8 cellular contexts compared by ENCODE assay signal in the genomic region with DNA sequence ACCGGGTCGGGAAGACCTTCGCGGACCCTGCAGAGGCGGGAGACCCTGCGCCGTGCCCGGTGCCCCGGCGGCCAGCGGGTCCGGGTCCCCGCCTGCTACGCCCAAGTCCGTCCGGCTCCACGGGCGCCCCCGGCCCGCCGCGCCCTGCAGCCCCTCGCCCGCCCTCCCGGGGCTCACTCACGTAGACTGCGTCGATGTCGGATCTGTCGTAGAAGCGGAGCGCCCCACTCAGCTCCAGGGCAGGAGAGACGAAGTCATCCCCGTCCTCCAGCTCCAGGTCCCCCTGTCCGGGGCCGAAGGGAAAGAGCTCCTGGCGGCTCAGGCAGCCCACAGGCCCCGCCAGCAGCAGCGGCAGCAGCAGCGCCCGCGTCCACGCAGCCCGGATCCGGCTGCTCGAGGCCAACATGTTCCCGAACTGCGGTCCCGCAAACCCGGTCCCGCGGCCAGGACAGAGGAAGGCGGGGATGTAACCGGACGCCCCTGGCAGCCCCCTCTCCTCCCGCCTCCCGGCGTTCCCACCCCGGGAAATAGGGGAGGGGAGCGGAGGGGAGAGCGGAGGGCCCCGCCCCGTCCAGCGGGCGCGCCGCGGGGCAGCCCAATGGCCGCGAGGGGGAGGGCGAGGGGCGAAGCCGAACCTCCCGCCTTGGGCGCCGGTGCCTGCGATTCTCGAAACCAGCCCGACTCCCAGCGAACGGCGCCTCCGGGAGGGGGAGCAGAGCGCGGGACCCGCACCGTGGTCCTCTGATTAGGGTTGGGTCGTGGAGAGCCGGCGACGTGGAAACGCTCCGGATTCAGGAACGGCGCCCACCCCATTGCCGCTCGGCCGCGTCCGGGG. TPM values are rescaled to one million over a fixed set of nuclear protein-coding genes. Genes with fewer than 3 reads are reported as not detected.
A peak's percentile ranks its signal among the peaks of the same experiment; 100 is the strongest.
DNase-seq lines count a peak whose midpoint lies in the region; ATAC-seq, FAIRE-seq and TF ChIP-seq lines count a peak whose summit lies in the region.

A gene with protein sequence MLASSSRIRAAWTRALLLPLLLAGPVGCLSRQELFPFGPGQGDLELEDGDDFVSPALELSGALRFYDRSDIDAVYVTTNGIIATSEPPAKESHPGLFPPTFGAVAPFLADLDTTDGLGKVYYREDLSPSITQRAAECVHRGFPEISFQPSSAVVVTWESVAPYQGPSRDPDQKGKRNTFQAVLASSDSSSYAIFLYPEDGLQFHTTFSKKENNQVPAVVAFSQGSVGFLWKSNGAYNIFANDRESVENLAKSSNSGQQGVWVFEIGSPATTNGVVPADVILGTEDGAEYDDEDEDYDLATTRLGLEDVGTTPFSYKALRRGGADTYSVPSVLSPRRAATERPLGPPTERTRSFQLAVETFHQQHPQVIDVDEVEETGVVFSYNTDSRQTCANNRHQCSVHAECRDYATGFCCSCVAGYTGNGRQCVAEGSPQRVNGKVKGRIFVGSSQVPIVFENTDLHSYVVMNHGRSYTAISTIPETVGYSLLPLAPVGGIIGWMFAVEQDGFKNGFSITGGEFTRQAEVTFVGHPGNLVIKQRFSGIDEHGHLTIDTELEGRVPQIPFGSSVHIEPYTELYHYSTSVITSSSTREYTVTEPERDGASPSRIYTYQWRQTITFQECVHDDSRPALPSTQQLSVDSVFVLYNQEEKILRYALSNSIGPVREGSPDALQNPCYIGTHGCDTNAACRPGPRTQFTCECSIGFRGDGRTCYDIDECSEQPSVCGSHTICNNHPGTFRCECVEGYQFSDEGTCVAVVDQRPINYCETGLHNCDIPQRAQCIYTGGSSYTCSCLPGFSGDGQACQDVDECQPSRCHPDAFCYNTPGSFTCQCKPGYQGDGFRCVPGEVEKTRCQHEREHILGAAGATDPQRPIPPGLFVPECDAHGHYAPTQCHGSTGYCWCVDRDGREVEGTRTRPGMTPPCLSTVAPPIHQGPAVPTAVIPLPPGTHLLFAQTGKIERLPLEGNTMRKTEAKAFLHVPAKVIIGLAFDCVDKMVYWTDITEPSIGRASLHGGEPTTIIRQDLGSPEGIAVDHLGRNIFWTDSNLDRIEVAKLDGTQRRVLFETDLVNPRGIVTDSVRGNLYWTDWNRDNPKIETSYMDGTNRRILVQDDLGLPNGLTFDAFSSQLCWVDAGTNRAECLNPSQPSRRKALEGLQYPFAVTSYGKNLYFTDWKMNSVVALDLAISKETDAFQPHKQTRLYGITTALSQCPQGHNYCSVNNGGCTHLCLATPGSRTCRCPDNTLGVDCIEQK (minus strand): TSS at position 417 of the 835 bp plus-strand sequence. CDS start 11 bp downstream, at position 406.

- TF ChIP-seq CTCF in Calu3 (IDR thresholded peaks at IDR 0.05; ENCODE audit: unreplicated experiment) (no peak), astrocyte (IDR thresholded peaks at IDR 0.05; ENCODE audit: insufficient read depth, low read depth, low read length) (no peak), left ventricle myocardium inferior (IDR thresholded peaks at IDR 0.05; ENCODE audit: borderline replicate concordance) (peak; percentile 59)

- H4K91ac ChIP-seq in trophoblast cell (ENCODE audit: low read depth, low read length) = peak within 1 kb of the TSS; percentile 10

- peak within 1 kb of the TSS; percentile 48 for H4K8ac ChIP-seq in trophoblast cell (ENCODE audit: low read depth, low read length)

- no peak within 1 kb of the TSS for H3K23ac ChIP-seq in trophoblast cell (ENCODE audit: low read length)

- H3K4me1 Mint-ChIP-seq in Calu3 (ENCODE audit: low read depth, unreplicated experiment) (no peaks in the 10 kb centered on the region), astrocyte (ENCODE audit: low read depth, unreplicated experiment) (peaks cover 4% of the 10 kb centered on the region)

- ATAC-seq in HG03159 (IDR thresholded peaks at IDR 0.05; ENCODE audit: unreplicated experiment) (no peak), HG03571 (IDR thresholded peaks at IDR 0.05; ENCODE audit: unreplicated experiment) (no peak)

- no peak within 1 kb of the TSS for H4K12ac ChIP-seq in trophoblast cell (ENCODE audit: low read depth, low read length)

- H3K27me3 Mint-ChIP-seq in Calu3 (ENCODE audit: unreplicated experiment) (peaks cover 25% of the 10 kb centered on the region), astrocyte (ENCODE audit: low read depth, unreplicated experiment) (no peaks in the 10 kb centered on the region)

- peak within 1 kb of the TSS; percentile 69 for H3K27ac ChIP-seq in astrocyte (ENCODE audit: low read depth, low read length)
- H3K27ac ChIP-seq in left ventricle myocardium inferior (replicated peaks) = peak within 1 kb of the TSS; percentile 98
- no peak within 1 kb of the TSS for H3K27ac ChIP-seq in trophoblast cell (ENCODE audit: low read depth, low read length)

- H2AK5ac ChIP-seq in trophoblast cell (ENCODE audit: low read length) = no peak within 1 kb of the TSS

- H3K9ac ChIP-seq in astrocyte (ENCODE audit: low read length) (peak within 1 kb of the TSS; percentile 86), trophoblast cell (ENCODE audit: low read length) (no peak within 1 kb of the TSS)

- H2BK120ac ChIP-seq in trophoblast cell (ENCODE audit: insufficient read depth, low read length, poor library complexity) = no peak within 1 kb of the TSS

- H3K27ac Mint-ChIP-seq in Calu3 (ENCODE audit: unreplicated experiment) (no peak within 1 kb of the TSS), astrocyte (ENCODE audit: unreplicated experiment) (peak within 1 kb of the TSS; percentile 41)

- peak within 1 kb of the TSS; percentile 27 for H2BK12ac ChIP-seq in trophoblast cell (ENCODE audit: low read length)

- H4K20me1 ChIP-seq in astrocyte (ENCODE audit: insufficient read depth, low read length) = no peaks in the 10 kb centered on the region

- no peak within 1 kb of the TSS for H3K4ac ChIP-seq in trophoblast cell (ENCODE audit: low read depth, low read length)

- DNase-seq in Calu3 (peak; percentile 68), H4 (ENCODE audit: low spot score) (peak; percentile 50), RPMI7951 (ENCODE audit: low read depth) (peak; percentile 80), astrocyte (ENCODE audit: low read depth) (peak; percentile 71), left ventricle myocardium inferior (peak; percentile 91), trophoblast cell (peak; percentile 43 to 62)

- peaks cover 5% of the 10 kb centered on the region for H3K36me3 Mint-ChIP-seq in Calu3 (ENCODE audit: insufficient read depth, unreplicated experiment)
- H3K36me3 Mint-ChIP-seq in astrocyte (ENCODE audit: low read depth, unreplicated experiment) = peaks cover 4% of the 10 kb centered on the region

- peak within 1 kb of the TSS; percentile 67 for H3K4me3 Mint-ChIP-seq in Calu3 (ENCODE audit: low read depth, unreplicated experiment)
- H3K4me3 Mint-ChIP-seq in astrocyte (ENCODE audit: unreplicated experiment) = peak within 1 kb of the TSS; percentile 87

- no peak for FAIRE-seq in astrocyte (lab: Jason Lieb, UNC)

- H3K36me3 ChIP-seq in astrocyte (ENCODE audit: insufficient read depth, low read length) = no peaks in the 10 kb centered on the region
- peaks cover 23% of the 10 kb centered on the region for H3K36me3 ChIP-seq in left ventricle myocardium inferior
- no peaks in the 10 kb centered on the region for H3K36me3 ChIP-seq in trophoblast cell (ENCODE audit: control insufficient read depth in 1 of 2, insufficient read depth in 2 of 2, low read length in 2 of 2)

- CTCF ChIA-PET in Calu3 (lab: Charles Lee) = no interaction called here

- BruUV-seq in Calu3 (replicated peaks; lab: Mats Ljungman, UMichigan) = no TSS peak

- peaks cover 4% of the 10 kb centered on the region for H3K79me1 ChIP-seq in trophoblast cell (ENCODE audit: low read length)

- no peaks in the 10 kb centered on the region for H3K9me3 Mint-ChIP-seq in Calu3 (ENCODE audit: low read depth, unreplicated experiment)
- H3K9me3 Mint-ChIP-seq in astrocyte (ENCODE audit: unreplicated experiment) = no peaks in the 10 kb centered on the region

- intact Hi-C loops in Calu3 (cut with micrococcal nuclease; ENCODE audit: unreplicated experiment) = no loop called here
- intact Hi-C loops in left ventricle myocardium inferior (cut with micrococcal nuclease) = no loop called here

- H3K79me2 ChIP-seq in astrocyte (ENCODE audit: insufficient read depth, low read length) (peaks cover 12% of the 10 kb centered on the region), trophoblast cell (ENCODE audit: control insufficient read depth, insufficient read depth, low read length, poor library complexity) (no peaks in the 10 kb centered on the region)

- no peak within 1 kb of the TSS for H3K14ac ChIP-seq in trophoblast cell (ENCODE audit: low read length)

- H3K4me2 ChIP-seq in astrocyte (ENCODE audit: low read length) (peak within 1 kb of the TSS; percentile 99), trophoblast cell (ENCODE audit: low read length) (peak within 1 kb of the TSS; percentile 97)

- H2AFZ ChIP-seq in astrocyte (ENCODE audit: low read depth, low read length) (peak within 1 kb of the TSS; percentile 86), trophoblast cell (ENCODE audit: insufficient read depth, low read length, poor library complexity) (peak within 1 kb of the TSS; percentile 26)

- no peaks in the 10 kb centered on the region for H3K27me3 ChIP-seq in astrocyte (ENCODE audit: insufficient read depth, low read length)
- no peaks in the 10 kb centered on the region for H3K27me3 ChIP-seq in left ventricle myocardium inferior (ENCODE audit: low read depth)
- H3K27me3 ChIP-seq in trophoblast cell (ENCODE audit: insufficient read depth, low read length) = peaks cover 23% of the 10 kb centered on the region

- H3K4me1 ChIP-seq in astrocyte (ENCODE audit: insufficient read depth, low read length) (peaks cover 11% of the 10 kb centered on the region), left ventricle myocardium inferior (peaks cover 88% of the 10 kb centered on the region), trophoblast cell (ENCODE audit: control insufficient read depth in 1 of 2, insufficient read depth in 2 of 2, low read length in 2 of 2) (peaks cover 3 to 14% of the 10 kb centered on the region in 2 experiments)

- no peak within 1 kb of the TSS for H2BK5ac ChIP-seq in trophoblast cell (ENCODE audit: low read depth, low read length, poor library complexity)

- H3K18ac ChIP-seq in trophoblast cell (ENCODE audit: low read length) = peak within 1 kb of the TSS; percentile 15

- H3K4me3 ChIP-seq in astrocyte (ENCODE audit: insufficient read depth, low read depth, low read length) = peak within 1 kb of the TSS; percentile 73
- peak within 1 kb of the TSS; percentile 92 for H3K4me3 ChIP-seq in left ventricle myocardium inferior
- H3K4me3 ChIP-seq in trophoblast cell (ENCODE audit: low read depth, low read length) = peak within 1 kb of the TSS; percentile 75

- WGBS in trophoblast cell (ENCODE audit: extremely low coverage, insufficient coverage, insufficient read length) = no CpG with 5 or more reads among the region's 100 CpGs

- H3K9me3 ChIP-seq in astrocyte (ENCODE audit: insufficient read depth, low read depth, low read length) = no peaks in the 10 kb centered on the region
- no peaks in the 10 kb centered on the region for H3K9me3 ChIP-seq in left ventricle myocardium inferior (replicated peaks)
- H3K9me3 ChIP-seq in trophoblast cell (ENCODE audit: insufficient read depth, low read depth, low read length) = no peaks in the 10 kb centered on the region

RNA-seq across cellular contexts. Expression of the gene that starts here (rescaled TPM):
- total RNA-seq in Calu3 (2022) (4.4 and 8.6 TPM in 2 replicates), astrocyte (73.0 and 76.8 TPM in 2 replicates), left ventricle myocardium inferior (40.4 TPM)
- total RNA-seq in H4 (2014; rRNA removed; shearing (Covaris generic)) = 14.0 and 19.2 TPM in 2 replicates
- total RNA-seq in RPMI7951 (2014; rRNA removed; shearing (Covaris generic)) = 50.9 and 60.2 TPM in 2 replicates
- polyA plus RNA-seq in trophoblast cell (2013) = 19.5 and 21.5 TPM in 2 replicates
